1 cellular context compared by ENCODE assay signal in the genomic region with DNA sequence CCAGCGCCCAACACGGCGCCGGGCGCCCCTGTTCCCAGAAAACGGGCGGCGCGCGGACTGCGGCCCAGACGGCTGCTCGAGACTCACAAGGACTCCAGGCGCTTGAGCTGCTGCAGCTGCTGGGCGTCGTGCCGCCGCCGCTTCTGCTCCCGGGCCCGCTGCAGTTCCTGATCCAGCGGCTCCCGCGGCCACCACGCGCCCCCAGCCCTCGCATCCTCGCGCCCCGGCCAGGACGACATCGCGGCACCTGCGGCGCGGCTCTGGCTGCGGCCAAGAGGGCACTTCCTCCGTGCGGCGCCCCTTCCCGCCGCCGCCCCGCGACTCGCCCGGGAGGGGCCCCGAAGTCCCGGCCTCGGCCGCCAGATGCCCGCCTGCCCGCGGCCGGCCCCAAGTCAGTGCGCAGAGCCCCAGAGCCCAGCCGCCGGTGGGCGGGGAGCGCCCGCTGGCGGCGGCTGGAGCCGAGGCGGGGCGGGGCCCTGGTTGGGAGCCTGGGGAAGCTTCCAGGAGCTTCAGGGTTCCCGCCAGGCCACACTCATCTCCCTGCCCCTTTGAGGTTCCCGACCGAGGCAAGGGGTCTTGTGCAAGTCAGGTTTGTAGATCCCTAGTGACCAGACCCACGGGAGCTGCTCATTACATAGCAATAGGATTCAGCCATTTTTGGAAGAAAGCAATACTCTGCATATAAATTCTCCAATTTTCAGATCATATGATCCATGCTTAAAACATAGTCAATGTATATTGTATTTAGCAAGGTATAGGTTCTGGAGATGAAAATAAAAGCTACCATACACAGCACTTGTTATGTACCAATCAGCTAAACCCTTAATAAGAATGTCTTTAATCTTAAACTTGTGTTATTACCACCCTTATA.
TF ChIP-seq lines count a peak whose summit lies in the region.

No MANE protein-coding gene starts in this region.

TF ChIP-seq in HepG2, 621 proteins besides CTCF, POLR2A, EP300 and RAD21 (continued from another document and continues in another):
- TF ChIP-seq, protein P1, sequence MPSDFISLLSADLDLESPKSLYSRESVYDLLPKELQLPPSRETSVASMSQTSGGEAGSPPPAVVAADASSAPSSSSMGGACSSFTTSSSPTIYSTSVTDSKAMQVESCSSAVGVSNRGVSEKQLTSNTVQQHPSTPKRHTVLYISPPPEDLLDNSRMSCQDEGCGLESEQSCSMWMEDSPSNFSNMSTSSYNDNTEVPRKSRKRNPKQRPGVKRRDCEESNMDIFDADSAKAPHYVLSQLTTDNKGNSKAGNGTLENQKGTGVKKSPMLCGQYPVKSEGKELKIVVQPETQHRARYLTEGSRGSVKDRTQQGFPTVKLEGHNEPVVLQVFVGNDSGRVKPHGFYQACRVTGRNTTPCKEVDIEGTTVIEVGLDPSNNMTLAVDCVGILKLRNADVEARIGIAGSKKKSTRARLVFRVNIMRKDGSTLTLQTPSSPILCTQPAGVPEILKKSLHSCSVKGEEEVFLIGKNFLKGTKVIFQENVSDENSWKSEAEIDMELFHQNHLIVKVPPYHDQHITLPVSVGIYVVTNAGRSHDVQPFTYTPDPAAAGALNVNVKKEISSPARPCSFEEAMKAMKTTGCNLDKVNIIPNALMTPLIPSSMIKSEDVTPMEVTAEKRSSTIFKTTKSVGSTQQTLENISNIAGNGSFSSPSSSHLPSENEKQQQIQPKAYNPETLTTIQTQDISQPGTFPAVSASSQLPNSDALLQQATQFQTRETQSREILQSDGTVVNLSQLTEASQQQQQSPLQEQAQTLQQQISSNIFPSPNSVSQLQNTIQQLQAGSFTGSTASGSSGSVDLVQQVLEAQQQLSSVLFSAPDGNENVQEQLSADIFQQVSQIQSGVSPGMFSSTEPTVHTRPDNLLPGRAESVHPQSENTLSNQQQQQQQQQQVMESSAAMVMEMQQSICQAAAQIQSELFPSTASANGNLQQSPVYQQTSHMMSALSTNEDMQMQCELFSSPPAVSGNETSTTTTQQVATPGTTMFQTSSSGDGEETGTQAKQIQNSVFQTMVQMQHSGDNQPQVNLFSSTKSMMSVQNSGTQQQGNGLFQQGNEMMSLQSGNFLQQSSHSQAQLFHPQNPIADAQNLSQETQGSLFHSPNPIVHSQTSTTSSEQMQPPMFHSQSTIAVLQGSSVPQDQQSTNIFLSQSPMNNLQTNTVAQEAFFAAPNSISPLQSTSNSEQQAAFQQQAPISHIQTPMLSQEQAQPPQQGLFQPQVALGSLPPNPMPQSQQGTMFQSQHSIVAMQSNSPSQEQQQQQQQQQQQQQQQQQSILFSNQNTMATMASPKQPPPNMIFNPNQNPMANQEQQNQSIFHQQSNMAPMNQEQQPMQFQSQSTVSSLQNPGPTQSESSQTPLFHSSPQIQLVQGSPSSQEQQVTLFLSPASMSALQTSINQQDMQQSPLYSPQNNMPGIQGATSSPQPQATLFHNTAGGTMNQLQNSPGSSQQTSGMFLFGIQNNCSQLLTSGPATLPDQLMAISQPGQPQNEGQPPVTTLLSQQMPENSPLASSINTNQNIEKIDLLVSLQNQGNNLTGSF (CRISPR knock-in tag; IDR thresholded peaks at IDR 0.05): peak; percentile 31; the same call in 1 of the 2 replicates
- TF ChIP-seq, protein P2, sequence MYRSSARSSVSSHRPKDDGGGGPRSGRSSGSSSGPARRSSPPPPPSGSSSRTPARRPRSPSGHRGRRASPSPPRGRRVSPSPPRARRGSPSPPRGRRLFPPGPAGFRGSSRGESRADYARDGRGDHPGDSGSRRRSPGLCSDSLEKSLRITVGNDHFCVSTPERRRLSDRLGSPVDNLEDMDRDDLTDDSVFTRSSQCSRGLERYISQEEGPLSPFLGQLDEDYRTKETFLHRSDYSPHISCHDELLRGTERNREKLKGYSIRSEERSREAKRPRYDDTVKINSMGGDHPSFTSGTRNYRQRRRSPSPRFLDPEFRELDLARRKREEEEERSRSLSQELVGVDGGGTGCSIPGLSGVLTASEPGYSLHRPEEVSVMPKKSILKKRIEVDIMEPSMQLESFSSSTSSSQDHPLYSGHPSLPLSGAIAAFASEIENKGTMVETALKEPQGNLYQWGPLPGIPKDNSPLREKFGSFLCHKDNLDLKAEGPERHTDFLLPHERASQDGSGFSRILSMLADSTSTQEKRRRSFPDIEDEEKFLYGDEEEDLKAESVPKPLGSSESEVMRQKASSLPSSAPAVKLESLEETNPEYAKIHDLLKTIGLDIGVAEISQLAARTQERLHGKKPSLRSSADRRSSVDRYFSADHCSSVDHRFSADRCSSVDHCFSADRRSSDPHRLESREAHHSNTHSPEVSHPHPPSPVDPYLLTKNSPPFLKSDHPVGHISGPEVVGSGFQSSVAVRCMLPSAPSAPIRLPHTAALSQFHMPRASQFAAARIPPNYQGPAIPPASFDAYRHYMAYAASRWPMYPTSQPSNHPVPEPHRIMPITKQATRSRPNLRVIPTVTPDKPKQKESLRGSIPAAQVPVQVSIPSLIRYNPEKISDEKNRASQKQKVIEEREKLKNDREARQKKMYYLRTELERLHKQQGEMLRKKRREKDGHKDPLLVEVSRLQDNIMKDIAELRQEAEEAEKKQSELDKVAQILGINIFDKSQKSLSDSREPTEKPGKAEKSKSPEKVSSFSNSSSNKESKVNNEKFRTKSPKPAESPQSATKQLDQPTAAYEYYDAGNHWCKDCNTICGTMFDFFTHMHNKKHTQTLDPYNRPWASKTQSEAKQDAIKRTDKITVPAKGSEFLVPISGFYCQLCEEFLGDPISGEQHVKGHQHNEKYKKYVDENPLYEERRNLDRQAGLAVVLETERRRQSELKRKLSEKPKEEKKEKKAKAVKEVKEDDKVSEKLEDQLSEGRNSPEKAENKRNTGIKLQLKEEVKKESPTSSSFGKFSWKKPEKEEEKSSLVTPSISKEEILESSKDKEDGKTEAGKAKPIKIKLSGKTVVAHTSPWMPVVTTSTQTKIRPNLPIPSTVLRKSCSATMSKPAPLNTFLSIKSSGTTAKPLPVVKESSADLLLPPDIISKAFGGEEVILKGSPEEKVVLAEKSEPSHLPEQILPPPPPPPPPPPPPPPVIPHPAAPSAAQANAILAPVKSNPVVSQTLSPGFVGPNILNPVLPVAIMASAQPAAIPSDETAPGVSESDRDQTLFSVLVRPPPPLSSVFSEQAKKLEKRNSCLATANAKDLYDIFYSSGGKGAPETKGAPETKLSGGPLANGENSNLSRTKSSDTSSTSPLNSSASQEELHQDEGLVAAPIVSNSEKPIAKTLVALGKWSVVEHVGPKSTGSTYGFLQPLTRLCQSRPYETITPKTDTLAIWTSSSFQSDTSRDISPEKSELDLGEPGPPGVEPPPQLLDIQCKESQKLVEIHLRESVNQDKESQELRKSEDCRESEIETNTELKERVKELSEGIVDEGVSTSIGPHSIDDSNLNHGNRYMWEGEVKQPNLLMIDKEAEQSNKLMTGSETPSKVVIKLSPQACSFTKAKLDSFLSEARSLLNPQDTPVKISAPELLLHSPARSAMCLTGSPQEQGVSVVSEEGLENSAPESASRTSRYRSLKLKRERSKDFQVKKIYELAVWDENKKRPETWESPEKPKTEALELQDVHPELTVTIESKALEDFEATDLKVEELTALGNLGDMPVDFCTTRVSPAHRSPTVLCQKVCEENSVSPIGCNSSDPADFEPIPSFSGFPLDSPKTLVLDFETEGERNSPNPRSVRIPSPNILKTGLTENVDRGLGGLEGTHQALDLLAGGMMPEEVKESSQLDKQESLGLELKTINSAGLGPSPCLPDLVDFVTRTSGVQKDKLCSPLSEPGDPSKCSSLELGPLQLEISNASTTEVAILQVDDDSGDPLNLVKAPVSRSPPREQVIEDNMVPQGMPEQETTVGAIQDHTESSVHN (CRISPR knock-in tag; IDR thresholded peaks at IDR 0.05): no peak
- TF ChIP-seq TBP (CRISPR knock-in tag; IDR thresholded peaks at IDR 0.05) (no peak), ISL2 (CRISPR knock-in tag; IDR thresholded peaks at IDR 0.05) (no peak), ELF3 (CRISPR knock-in tag; IDR thresholded peaks at IDR 0.05) (no peak), ZFY (CRISPR knock-in tag; IDR thresholded peaks at IDR 0.05) (peak; percentile 90), SAP130 (CRISPR knock-in tag; IDR thresholded peaks at IDR 0.05; ENCODE audit: low read depth) (peak; percentile 54), HES4 (CRISPR knock-in tag; IDR thresholded peaks at IDR 0.05; ENCODE audit: borderline replicate concordance) (0 out of 2 replicates have a peak, but pooled peaks have one; percentile 40), U2AF1 (optimal IDR thresholded peaks at IDR 0.05; ENCODE audit: low read depth, low read length) (no peak), ZNF788 (CRISPR knock-in tag; IDR thresholded peaks at IDR 0.05; ENCODE audit: borderline replicate concordance) (no peak), ZNF234 (CRISPR knock-in tag; conservative IDR thresholded peaks at IDR 0.05) (no peak), KMT2A (CRISPR knock-in tag; IDR thresholded peaks at IDR 0.05) (peak; percentile 55), ZNF143 (CRISPR knock-in tag; IDR thresholded peaks at IDR 0.05) (no peak), SALL1 (CRISPR knock-in tag; IDR thresholded peaks at IDR 0.05) (peak; percentile 46; the same call in 1 of the 2 replicates)
- TF ChIP-seq, protein P3, sequence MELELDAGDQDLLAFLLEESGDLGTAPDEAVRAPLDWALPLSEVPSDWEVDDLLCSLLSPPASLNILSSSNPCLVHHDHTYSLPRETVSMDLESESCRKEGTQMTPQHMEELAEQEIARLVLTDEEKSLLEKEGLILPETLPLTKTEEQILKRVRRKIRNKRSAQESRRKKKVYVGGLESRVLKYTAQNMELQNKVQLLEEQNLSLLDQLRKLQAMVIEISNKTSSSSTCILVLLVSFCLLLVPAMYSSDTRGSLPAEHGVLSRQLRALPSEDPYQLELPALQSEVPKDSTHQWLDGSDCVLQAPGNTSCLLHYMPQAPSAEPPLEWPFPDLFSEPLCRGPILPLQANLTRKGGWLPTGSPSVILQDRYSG (CRISPR knock-in tag; IDR thresholded peaks at IDR 0.05): no peak
- TF ChIP-seq, protein P4, sequence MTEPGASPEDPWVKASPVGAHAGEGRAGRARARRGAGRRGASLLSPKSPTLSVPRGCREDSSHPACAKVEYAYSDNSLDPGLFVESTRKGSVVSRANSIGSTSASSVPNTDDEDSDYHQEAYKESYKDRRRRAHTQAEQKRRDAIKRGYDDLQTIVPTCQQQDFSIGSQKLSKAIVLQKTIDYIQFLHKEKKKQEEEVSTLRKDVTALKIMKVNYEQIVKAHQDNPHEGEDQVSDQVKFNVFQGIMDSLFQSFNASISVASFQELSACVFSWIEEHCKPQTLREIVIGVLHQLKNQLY (CRISPR knock-in tag; IDR thresholded peaks at IDR 0.05): no peak
- TF ChIP-seq, protein P5, sequence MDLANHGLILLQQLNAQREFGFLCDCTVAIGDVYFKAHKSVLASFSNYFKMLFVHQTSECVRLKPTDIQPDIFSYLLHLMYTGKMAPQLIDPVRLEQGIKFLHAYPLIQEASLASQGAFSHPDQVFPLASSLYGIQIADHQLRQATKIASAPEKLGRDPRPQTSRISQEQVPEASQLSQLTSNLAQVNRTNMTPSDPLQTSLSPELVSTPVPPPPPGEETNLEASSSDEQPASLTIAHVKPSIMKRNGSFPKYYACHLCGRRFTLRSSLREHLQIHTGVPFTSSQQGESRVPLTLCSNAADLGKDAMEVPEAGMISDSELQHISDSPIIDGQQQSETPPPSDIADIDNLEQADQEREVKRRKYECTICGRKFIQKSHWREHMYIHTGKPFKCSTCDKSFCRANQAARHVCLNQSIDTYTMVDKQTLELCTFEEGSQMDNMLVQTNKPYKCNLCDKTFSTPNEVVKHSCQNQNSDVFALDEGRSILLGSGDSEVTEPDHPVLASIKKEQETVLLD (CRISPR knock-in tag; IDR thresholded peaks at IDR 0.05; ENCODE audit: low read depth): peak; percentile 79; the same call in 1 of the 2 replicates
- TF ChIP-seq, protein P6, sequence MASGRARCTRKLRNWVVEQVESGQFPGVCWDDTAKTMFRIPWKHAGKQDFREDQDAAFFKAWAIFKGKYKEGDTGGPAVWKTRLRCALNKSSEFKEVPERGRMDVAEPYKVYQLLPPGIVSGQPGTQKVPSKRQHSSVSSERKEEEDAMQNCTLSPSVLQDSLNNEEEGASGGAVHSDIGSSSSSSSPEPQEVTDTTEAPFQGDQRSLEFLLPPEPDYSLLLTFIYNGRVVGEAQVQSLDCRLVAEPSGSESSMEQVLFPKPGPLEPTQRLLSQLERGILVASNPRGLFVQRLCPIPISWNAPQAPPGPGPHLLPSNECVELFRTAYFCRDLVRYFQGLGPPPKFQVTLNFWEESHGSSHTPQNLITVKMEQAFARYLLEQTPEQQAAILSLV (CRISPR knock-in tag; IDR thresholded peaks at IDR 0.05; ENCODE audit: borderline replicate concordance): 0 out of 2 replicates have a peak, but pooled peaks have one; percentile 44
- TF ChIP-seq, protein P7, sequence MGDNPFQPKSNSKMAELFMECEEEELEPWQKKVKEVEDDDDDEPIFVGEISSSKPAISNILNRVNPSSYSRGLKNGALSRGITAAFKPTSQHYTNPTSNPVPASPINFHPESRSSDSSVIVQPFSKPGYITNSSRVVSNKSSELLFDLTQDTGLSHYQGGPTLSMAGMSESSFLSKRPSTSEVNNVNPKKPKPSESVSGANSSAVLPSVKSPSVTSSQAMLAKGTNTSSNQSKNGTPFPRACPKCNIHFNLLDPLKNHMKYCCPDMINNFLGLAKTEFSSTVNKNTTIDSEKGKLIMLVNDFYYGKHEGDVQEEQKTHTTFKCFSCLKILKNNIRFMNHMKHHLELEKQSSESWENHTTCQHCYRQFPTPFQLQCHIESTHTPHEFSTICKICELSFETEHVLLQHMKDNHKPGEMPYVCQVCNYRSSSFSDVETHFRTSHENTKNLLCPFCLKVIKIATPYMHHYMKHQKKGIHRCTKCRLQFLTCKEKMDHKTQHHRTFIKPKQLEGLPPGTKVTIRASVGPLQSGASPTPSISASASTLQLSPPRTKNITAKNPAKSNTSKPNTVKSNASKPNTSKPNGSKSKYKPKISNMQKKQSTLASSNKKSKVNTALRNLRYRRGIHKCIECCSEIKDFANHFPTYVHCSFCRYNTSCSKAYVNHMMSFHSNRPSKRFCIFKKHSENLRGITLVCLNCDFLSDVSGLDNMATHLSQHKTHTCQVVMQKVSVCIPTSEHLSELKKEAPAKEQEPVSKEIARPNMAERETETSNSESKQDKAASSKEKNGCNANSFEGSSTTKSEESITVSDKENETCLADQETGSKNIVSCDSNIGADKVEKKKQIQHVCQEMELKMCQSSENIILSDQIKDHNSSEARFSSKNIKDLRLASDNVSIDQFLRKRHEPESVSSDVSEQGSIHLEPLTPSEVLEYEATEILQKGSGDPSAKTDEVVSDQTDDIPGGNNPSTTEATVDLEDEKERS (CRISPR knock-in tag; IDR thresholded peaks at IDR 0.05): no peak
- TF ChIP-seq, protein P8, sequence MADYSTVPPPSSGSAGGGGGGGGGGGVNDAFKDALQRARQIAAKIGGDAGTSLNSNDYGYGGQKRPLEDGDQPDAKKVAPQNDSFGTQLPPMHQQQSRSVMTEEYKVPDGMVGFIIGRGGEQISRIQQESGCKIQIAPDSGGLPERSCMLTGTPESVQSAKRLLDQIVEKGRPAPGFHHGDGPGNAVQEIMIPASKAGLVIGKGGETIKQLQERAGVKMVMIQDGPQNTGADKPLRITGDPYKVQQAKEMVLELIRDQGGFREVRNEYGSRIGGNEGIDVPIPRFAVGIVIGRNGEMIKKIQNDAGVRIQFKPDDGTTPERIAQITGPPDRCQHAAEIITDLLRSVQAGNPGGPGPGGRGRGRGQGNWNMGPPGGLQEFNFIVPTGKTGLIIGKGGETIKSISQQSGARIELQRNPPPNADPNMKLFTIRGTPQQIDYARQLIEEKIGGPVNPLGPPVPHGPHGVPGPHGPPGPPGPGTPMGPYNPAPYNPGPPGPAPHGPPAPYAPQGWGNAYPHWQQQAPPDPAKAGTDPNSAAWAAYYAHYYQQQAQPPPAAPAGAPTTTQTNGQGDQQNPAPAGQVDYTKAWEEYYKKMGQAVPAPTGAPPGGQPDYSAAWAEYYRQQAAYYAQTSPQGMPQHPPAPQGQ (CRISPR knock-in tag; IDR thresholded peaks at IDR 0.05; ENCODE audit: borderline replicate concordance): no peak
- TF ChIP-seq, protein P9, sequence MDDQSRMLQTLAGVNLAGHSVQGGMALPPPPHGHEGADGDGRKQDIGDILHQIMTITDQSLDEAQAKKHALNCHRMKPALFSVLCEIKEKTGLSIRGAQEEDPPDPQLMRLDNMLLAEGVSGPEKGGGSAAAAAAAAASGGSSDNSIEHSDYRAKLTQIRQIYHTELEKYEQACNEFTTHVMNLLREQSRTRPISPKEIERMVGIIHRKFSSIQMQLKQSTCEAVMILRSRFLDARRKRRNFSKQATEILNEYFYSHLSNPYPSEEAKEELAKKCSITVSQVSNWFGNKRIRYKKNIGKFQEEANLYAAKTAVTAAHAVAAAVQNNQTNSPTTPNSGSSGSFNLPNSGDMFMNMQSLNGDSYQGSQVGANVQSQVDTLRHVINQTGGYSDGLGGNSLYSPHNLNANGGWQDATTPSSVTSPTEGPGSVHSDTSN (CRISPR knock-in tag; IDR thresholded peaks at IDR 0.05; ENCODE audit: borderline replicate concordance): no peak
